ENCODE assay signal across 8 cellular contexts in genomic region chr14:85531594-85532391, GRCh38. TPM values are rescaled to one million over a fixed set of nuclear protein-coding genes. Genes with fewer than 3 reads are reported as not detected.
A peak's percentile ranks its signal among the peaks of the same experiment; 100 is the strongest.
DNase-seq lines count a peak whose midpoint lies in the region; ATAC-seq and TF ChIP-seq lines count a peak whose summit lies in the region.

No MANE protein-coding gene starts in this region.

- peak overlapping the region; percentile 84 for H3K4me3 ChIP-seq in fibroblast of mammary gland (ENCODE audit: control insufficient read depth, low read depth, low read length)
- H3K4me3 ChIP-seq in muscle layer of colon (ENCODE audit: low read depth in 1 of 2, low read length in 2 of 2): peak overlapping the region; percentile 75 to 79
- H3K4me3 ChIP-seq in aorta (ENCODE audit: low read length in 2 of 2): peak overlapping the region in 1 of 2 donors; percentile 53

- ATAC-seq in aorta (ENCODE audit: low FRiP score): peak; percentile 64

- H3K9me3 ChIP-seq in muscle layer of colon (ENCODE audit: low read length): no peaks in the 10 kb centered on the region
- no peaks in the 10 kb centered on the region for H3K9me3 ChIP-seq in aorta (ENCODE audit: control insufficient read depth, low read length)

- H3K27me3 Mint-ChIP-seq in HFFc6 (ENCODE audit: insufficient read depth): no peaks in the 10 kb centered on the region; the same call in 1 of the 2 replicates

- H3K36me3 Mint-ChIP-seq in HFFc6 (ENCODE audit: low read depth): no peaks in the 10 kb centered on the region

- peaks cover 64% of the 10 kb centered on the region for H3K4me1 Mint-ChIP-seq in HFFc6 (ENCODE audit: low read depth)

- DNase-seq in HFFc6 (peak; percentile 90), SK-MEL-5 (ENCODE audit: low read depth, low spot score) (peak; percentile 54), fibroblast of mammary gland (ENCODE audit: low read depth) (peak; percentile 85), aorta (peak; percentile 75 to 86), NCI-H1930 (lab: John Stamatoyannopoulos, UW) (no peak), GM19238 (ENCODE audit: insufficient read length, low spot score) (no peak)
- DNase-seq in activated CD4-positive, alpha-beta T cell treated with anti-CD3 and anti-CD28 coated beads for 1 hour: no peak

- intact Hi-C loops in aorta (cut with DNase I): loop anchor here in 1 of 2 donors (10.0 kb wide), 1 partner anchor 337 kb away; no protein-coding TSS in a partner anchor

- H3K9me3 Mint-ChIP-seq in HFFc6: no peaks in the 10 kb centered on the region

- H3K4me1 ChIP-seq in muscle layer of colon (ENCODE audit: insufficient read depth, low read length): peaks cover 37% of the 10 kb centered on the region
- no peaks in the 10 kb centered on the region for H3K4me1 ChIP-seq in aorta (ENCODE audit: control insufficient read depth in 1 of 2, insufficient read depth in 2 of 2, low read length in 2 of 2)

- in situ Hi-C loops in SK-MEL-5 (cut with HindIII; ENCODE audit: low pct_unique_long_range_greater_than_20kb, low sequenced_read_pairs): no loop called here

- 1% methylated on average over 62 of the region's 62 CpGs for WGBS in aorta, 2 donors

- no peak overlapping the region for H3K9ac ChIP-seq in muscle layer of colon (ENCODE audit: low read length)

- H3K36me3 ChIP-seq in muscle layer of colon (ENCODE audit: insufficient read depth, low read length) (no peaks in the 10 kb centered on the region), aorta (ENCODE audit: control insufficient read depth in 1 of 2, insufficient read depth in 2 of 2, low read length in 1 of 2) (no peaks in the 10 kb centered on the region)

- H3K27ac Mint-ChIP-seq in HFFc6: peak overlapping the region; percentile 95

- peak; percentile 62 for TF ChIP-seq CTCF in HFFc6 (IDR thresholded peaks at IDR 0.05)
- TF ChIP-seq CTCF in fibroblast of mammary gland (conservative IDR thresholded peaks at IDR 0.05; ENCODE audit: control insufficient read depth, insufficient read depth, low read depth, low read length): peak; percentile 27

- H3K27ac ChIP-seq in muscle layer of colon (ENCODE audit: low read depth, low read length) (peak overlapping the region; percentile 4), aorta (ENCODE audit: low read depth in 1 of 2, low read length in 2 of 2) (no peak overlapping the region)

- H3K27me3 ChIP-seq in muscle layer of colon (ENCODE audit: control insufficient read depth in 1 of 2, insufficient read depth in 2 of 2, low read length in 2 of 2): peaks cover 27 to 45% of the 10 kb centered on the region in 2 donors
- H3K27me3 ChIP-seq in aorta (ENCODE audit: control insufficient read depth in 1 of 2, insufficient read depth in 2 of 2, low read length in 1 of 2): no peaks in the 10 kb centered on the region

- peak overlapping the region; percentile 92 for H3K4me3 Mint-ChIP-seq in HFFc6

RNA-seq across cellular contexts. Expression of gene FLRT2, which starts 1.8 kb away (rescaled TPM):
- 10 to 100 TPM; 31.1 to 59.0 (median 37.1) TPM for total RNA-seq in HFFc6 (2021; fragmentation: NEBNext Ultra II Directional; extraction: Animal tissue kit (Norgen Biotek cat#: 25700))
- 2.1 and 2.2 TPM in 2 replicates for total RNA-seq in SK-MEL-5 (2014; rRNA removed; shearing (Covaris generic))
- polyA plus RNA-seq in SK-MEL-5 (2015; cell fraction: cytosol; rRNA removed): 1.3 and 2.2 TPM in 2 replicates
- 2.4 and 14.6 TPM in 2 replicates for polyA plus RNA-seq in SK-MEL-5 (2015; cell fraction: nucleus; rRNA removed)
- total RNA-seq in aorta: 10 to 100 TPM; 21.2 to 91.4 TPM
- 1 to 10 TPM in 1 of 2 donors, under 1 TPM in 1; 0.46 to 6.8 TPM for polyA plus RNA-seq in aorta

Comparison
In these comparisons a context has a peak if more than half of its experiments do, and no peak if none do; other contexts are left out.
1. DNase-seq: peak in HFFc6 (single experiment), SK-MEL-5 (single experiment), fibroblast of mammary gland (single experiment) and aorta (2 of 2); none in NCI-H1930 (0 of 2), GM19238 (single experiment) and activated CD4-positive, alpha-beta T cell treated with anti-CD3 and anti-CD28 coated beads for 1 hour (single experiment).